In genomic region chr14:81516941-81517797, GRCh38 we compare ENCODE assay signal across 10 cellular contexts. TPM values are rescaled to one million over a fixed set of nuclear protein-coding genes. Genes with fewer than 3 reads are reported as not detected.
DNase-seq lines count a peak whose midpoint lies in the region; ATAC-seq and TF ChIP-seq lines count a peak whose summit lies in the region.
"Had no signal": no experiment of that assay in that cellular context is flagged by ENCODE, and none has a peak within 500 bp of the region (broad histone marks: within the 10 kb centered on the region; RNA-seq: fewer than 3 reads in every experiment).

No MANE protein-coding gene starts in this region.

- no peaks in the 10 kb centered on the region for H3K9me3 ChIP-seq in ascending aorta

- intact Hi-C loops in sciatic nerve (cut with DNase I): no loop called here
- intact Hi-C loops in ascending aorta (cut with DNase I): no loop called here

- H3K27me3 ChIP-seq in ascending aorta: no peaks in the 10 kb centered on the region

- peak; percentile 72 for DNase-seq in GM03348 (ENCODE audit: low spot score)
- peak in 1 of 61 donors; percentile 15 for DNase-seq in caudate nucleus (lab: John Stamatoyannopoulos, UW)
- DNase-seq in kidney glomerular epithelial cell (lab: John Stamatoyannopoulos, UW): peak; percentile 73
- DNase-seq in sciatic nerve (ENCODE audit: low spot score): no peak
- no peak for DNase-seq in ascending aorta (ENCODE audit: low spot score in 2 of 2)
- DNase-seq in NCI-H1105 (lab: John Stamatoyannopoulos, UW): no peak
- no peak for DNase-seq in midbrain (lab: John Stamatoyannopoulos, UW)
- DNase-seq: activated naive CD4-positive, alpha-beta T cell; stimulated activated CD4-positive, alpha-beta T cell treated with anti-CD3 and anti-CD28 coated beads, Interleukin-4, amount 100 ng/mL, for 4 hours had no signal

- TF ChIP-seq CTCF in ascending aorta (IDR thresholded peaks at IDR 0.05): no peak

- H3K27ac ChIP-seq in caudate nucleus (ENCODE audit: low read depth, low read length) (peak overlapping the region; percentile 42), ascending aorta (no peak overlapping the region)

- no peak overlapping the region for H3K4me3 ChIP-seq in ascending aorta

- peaks cover 0 to 3% of the 10 kb centered on the region in 2 donors for H3K4me1 ChIP-seq in ascending aorta

- peaks cover 11 to 57% of the 10 kb centered on the region in 2 donors for H3K36me3 ChIP-seq in ascending aorta

- peak; percentile 65 for ATAC-seq in sciatic nerve
- ATAC-seq in GM19023 (IDR thresholded peaks at IDR 0.05; ENCODE audit: unreplicated experiment): no peak

RNA-seq across cellular contexts. Expression of gene SEL1L, which starts 16.5 kb away (rescaled TPM):
- total RNA-seq in sciatic nerve (87.7 TPM), ascending aorta (37.3 TPM)

Comparison
In these comparisons a context has a peak if more than half of its experiments do, and no peak if none do; other contexts are left out.
1. DNase-seq: peak in GM03348 (single experiment) and kidney glomerular epithelial cell (single experiment); none in sciatic nerve (single experiment), ascending aorta (0 of 2), NCI-H1105 (single experiment) and midbrain (single experiment).